Comparison of ENCODE assay signal across 8 cellular contexts in the genomic region with DNA sequence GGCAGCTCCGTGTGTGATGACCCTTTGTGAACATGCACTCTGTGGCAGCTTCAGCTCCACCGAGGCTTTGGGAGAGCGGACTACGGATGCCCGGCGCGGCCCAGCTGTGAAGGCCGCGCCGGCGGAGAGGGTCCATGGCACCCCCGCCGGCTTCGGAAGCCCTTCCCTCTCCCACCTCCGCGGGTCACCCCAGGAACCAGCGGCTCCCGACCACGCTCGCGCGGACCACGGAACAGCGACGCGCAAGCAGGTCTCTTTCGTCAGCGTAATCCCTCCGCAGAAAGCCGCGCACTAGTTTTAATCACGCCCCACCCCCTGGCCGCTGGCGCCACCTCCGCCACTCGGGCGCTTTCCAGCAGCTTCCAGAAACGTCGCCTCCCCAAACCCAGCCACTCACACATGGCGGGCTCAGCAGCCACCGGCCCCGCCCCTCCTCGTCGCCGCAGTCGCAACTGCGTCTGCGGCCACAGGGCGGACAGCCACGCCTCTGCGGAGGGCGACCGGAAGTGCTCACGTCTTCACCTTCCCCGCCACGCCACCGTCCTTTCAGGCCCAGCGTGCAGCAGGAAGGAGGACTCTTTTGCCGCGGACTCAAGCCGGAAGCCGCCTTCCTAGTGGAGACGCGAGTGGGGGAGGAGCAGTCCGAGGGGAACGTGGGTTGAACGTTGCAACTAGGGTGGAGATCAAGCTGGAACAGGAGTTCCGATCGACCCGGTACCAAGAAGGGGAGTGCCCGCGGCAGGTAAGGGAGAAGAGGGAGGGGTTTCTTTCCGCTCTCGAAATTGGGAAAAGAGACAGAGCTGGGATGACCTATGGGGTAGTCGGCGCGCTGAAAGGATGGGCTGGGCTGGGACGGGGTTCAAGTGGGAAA. TPM values are rescaled to one million over a fixed set of nuclear protein-coding genes. Genes with fewer than 3 reads are reported as not detected.
A peak's percentile ranks its signal among the peaks of the same experiment; 100 is the strongest.
DNase-seq lines count a peak whose midpoint lies in the region; ATAC-seq and TF ChIP-seq lines count a peak whose summit lies in the region.

Gene USPL1, plus strand, starts transcription at position 606 of the 871 bp plus-strand sequence. CDS start 3,221 bp downstream, outside the sequence.

- H3K36me3 ChIP-seq in GM06990 (ENCODE audit: control insufficient read depth, insufficient read depth, low read length), result no peaks in the 10 kb centered on the region; the same call in 1 of the 2 replicates
- H3K36me3 ChIP-seq in SK-N-MC (ENCODE audit: insufficient read depth, low read length), result peaks cover 15% of the 10 kb centered on the region
- H3K36me3 ChIP-seq in thoracic aorta, result no peaks in the 10 kb centered on the region

- H3K27me3 Mint-ChIP-seq in HFFc6 (ENCODE audit: insufficient read depth), result no peaks in the 10 kb centered on the region

- peak within 1 kb of the TSS; percentile 92 for H3K27ac ChIP-seq in SK-N-MC
- peak within 1 kb of the TSS; percentile 99 to 100 for H3K27ac ChIP-seq in thoracic aorta

- H3K4me3 Mint-ChIP-seq in HFFc6, result no peak within 1 kb of the TSS

- peak; percentile 95 for ATAC-seq in omental fat pad (ENCODE audit: low FRiP score)
- peak; percentile 78 for ATAC-seq in thoracic aorta (ENCODE audit: insufficient number of reproducible peaks, low FRiP score, low read depth)

- H3K4me3 ChIP-seq in GM06990 (replicated peaks; ENCODE audit: low read depth, low read length) (peak within 1 kb of the TSS; percentile 98), NB4 (ENCODE audit: low read depth, low read length) (peak within 1 kb of the TSS; percentile 98), SK-N-MC (peak within 1 kb of the TSS; percentile 80), thoracic aorta (peak within 1 kb of the TSS; percentile 96)

- peak within 1 kb of the TSS; percentile 95 for H3K9ac ChIP-seq in SK-N-MC (ENCODE audit: insufficient read length)

- H3K9me3 ChIP-seq in SK-N-MC (ENCODE audit: low read depth, low read length), result no peaks in the 10 kb centered on the region
- no peaks in the 10 kb centered on the region for H3K9me3 ChIP-seq in thoracic aorta

- peak; percentile 70 for TF ChIP-seq POLR2A in NB4 (IDR thresholded peaks at IDR 0.05; ENCODE audit: extremely low read depth, insufficient read length)

- peaks cover 19 to 35% of the 10 kb centered on the region in 2 donors for H3K4me1 ChIP-seq in thoracic aorta (ENCODE audit: control insufficient read depth in 1 of 2, low read depth in 2 of 2)

- peak; percentile 5 for TF ChIP-seq CTCF in GM06990 (IDR thresholded peaks at IDR 0.05; ENCODE audit: insufficient read depth, low read length, poor library complexity, severe bottlenecking)
- TF ChIP-seq CTCF in HFFc6 (IDR thresholded peaks at IDR 0.05), result peak; percentile 65
- no peak for TF ChIP-seq CTCF in NB4 (IDR thresholded peaks at IDR 0.05; ENCODE audit: low read depth, low read length)
- no peak for TF ChIP-seq CTCF in omental fat pad (IDR thresholded peaks at IDR 0.05)
- peak; percentile 33 for TF ChIP-seq CTCF in thoracic aorta (IDR thresholded peaks at IDR 0.05)

- peak; percentile 100 for DNase-seq in GM06990 (ENCODE audit: extremely low read depth, insufficient read length)
- peak; percentile 99 for DNase-seq in HFFc6
- DNase-seq in NB4 (ENCODE audit: low read depth), result peak; percentile 100
- DNase-seq in SK-N-MC (ENCODE audit: low read depth, low spot score), result peak; percentile 93
- peak; percentile 99 for DNase-seq in activated naive CD4-positive, alpha-beta T cell treated with anti-CD3 and anti-CD28 coated beads, Interleukin-2, amount 50 U/mL, for 16 hours
- DNase-seq in glomerular visceral epithelial cell (ENCODE audit: extremely low spot score), result peak; percentile 99
- peak; percentile 86 for DNase-seq in omental fat pad (ENCODE audit: low spot score)
- peak; percentile 93 for DNase-seq in thoracic aorta (ENCODE audit: low spot score)

- no peak within 1 kb of the TSS for H3K27ac Mint-ChIP-seq in HFFc6

- H3K27me3 ChIP-seq in GM06990 (replicated peaks; ENCODE audit: control insufficient read depth, insufficient read depth, low read length) (no peaks in the 10 kb centered on the region), thoracic aorta (replicated peaks; ENCODE audit: insufficient read depth) (no peaks in the 10 kb centered on the region)

- no peaks in the 10 kb centered on the region for H3K9me3 Mint-ChIP-seq in HFFc6

- H3K36me3 Mint-ChIP-seq in HFFc6 (ENCODE audit: low read depth), result no peaks in the 10 kb centered on the region

- peaks cover 10% of the 10 kb centered on the region for H3K4me1 Mint-ChIP-seq in HFFc6 (ENCODE audit: low read depth)

RNA-seq across cellular contexts. Expression of gene USPL1, which starts in this region (rescaled TPM):
- 10 to 100 TPM in 4 of 6 experiments, 1 to 10 TPM in 2; 8.0 to 10.9 (median 10.3) TPM for total RNA-seq in HFFc6 (2021; fragmentation: NEBNext Ultra II Directional; extraction: Animal tissue kit (Norgen Biotek cat#: 25700))
- total RNA-seq in omental fat pad, result 10 to 100 TPM; 29.2 to 33.9 (median 32.6) TPM
- 10 to 100 TPM; 20.7 to 25.3 TPM for total RNA-seq in thoracic aorta

Comparison
In these comparisons a context has a peak if more than half of its experiments do, and no peak if none do; other contexts are left out.
1. Peak in every context shown above with its lines: DNase-seq, ATAC-seq, H3K4me3 ChIP-seq and H3K27ac ChIP-seq.
2. CTCF ChIP-seq: peak in GM06990 (single experiment), HFFc6 (single experiment) and thoracic aorta (single experiment); none in NB4 (single experiment) and omental fat pad (0 of 3).